Comparison of ENCODE assay signal across 8 cellular contexts in the genomic region with DNA sequence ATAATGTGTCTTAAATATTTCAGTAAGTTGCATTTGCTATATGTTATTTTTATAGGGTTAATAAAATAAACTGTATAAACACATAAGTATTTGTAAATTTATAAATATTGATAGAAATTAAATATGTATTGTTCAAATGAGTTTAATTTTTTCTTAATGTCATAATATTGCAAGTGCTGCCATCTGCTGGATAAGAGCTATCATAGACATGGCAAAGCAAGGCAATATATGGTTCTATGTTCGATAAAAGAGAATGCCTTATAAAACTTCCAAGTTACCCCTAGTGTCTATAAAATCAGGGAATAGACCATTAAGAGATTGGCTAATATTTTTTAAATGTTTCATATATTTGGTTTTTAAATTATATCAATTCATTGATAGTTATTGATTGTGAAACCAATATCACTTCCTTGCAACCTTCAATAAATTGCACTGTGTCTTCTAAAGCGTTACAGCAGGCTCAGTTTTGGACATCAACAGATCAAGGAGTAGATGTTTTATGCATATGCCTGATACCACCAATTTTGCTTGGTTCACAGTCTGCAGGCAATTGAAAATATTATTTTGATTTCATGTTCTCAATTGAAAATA. TPM values are rescaled to one million over a fixed set of nuclear protein-coding genes. Genes with fewer than 3 reads are reported as not detected.
DNase-seq lines count a peak whose midpoint lies in the region; ATAC-seq and TF ChIP-seq lines count a peak whose summit lies in the region.

No MANE protein-coding gene starts in this region.

- H3K36me3 ChIP-seq in kidney epithelial cell (ENCODE audit: control insufficient read depth, insufficient read depth, low read length): no peaks in the 10 kb centered on the region

- no peaks in the 10 kb centered on the region for H3K36me3 Mint-ChIP-seq in stimulated activated naive B cell treated with anti-CD40 and anti-IgM and Interleukin-4, amounts not matched to agents 10 μg/mL and 1 μg/mL and 100 μg/mL, for 72 hours

- H3K27ac ChIP-seq in VCaP: no peak overlapping the region

- TF ChIP-seq CTCF in VCaP (conservative IDR thresholded peaks at IDR 0.05) (peak; percentile 81), kidney epithelial cell (IDR thresholded peaks at IDR 0.05; ENCODE audit: insufficient read depth, low read length, poor library complexity, severe bottlenecking) (peak; percentile 62)

- no peak overlapping the region for H3K4me3 Mint-ChIP-seq in stimulated activated naive B cell treated with anti-CD40 and anti-IgM and Interleukin-4, amounts not matched to agents 10 μg/mL and 1 μg/mL and 100 μg/mL, for 72 hours

- no peaks in the 10 kb centered on the region for H3K9me3 Mint-ChIP-seq in stimulated activated naive B cell treated with anti-CD40 and anti-IgM and Interleukin-4, amounts not matched to agents 10 μg/mL and 1 μg/mL and 100 μg/mL, for 72 hours

- DNase-seq in NCI-H345 (lab: John Stamatoyannopoulos, UW) (peak; percentile 13), NCI-H345 treated with DMSO at 0.1 percent for 48 hours (lab: John Stamatoyannopoulos, UW; ENCODE audit: unreplicated experiment) (no peak), kidney epithelial cell (ENCODE audit: low read depth) (no peak), nucleus accumbens (lab: John Stamatoyannopoulos, UW) (no peak)
- DNase-seq in stimulated activated naive B cell treated with anti-CD40 and anti-IgM and Interleukin-4, amounts not matched to agents 10 μg/mL and 1 μg/mL and 100 μg/mL, for 72 hours: no peak

- ATAC-seq in HG03175 (IDR thresholded peaks at IDR 0.05; ENCODE audit: unreplicated experiment) (peak; percentile 65), HG02759 (IDR thresholded peaks at IDR 0.05; ENCODE audit: unreplicated experiment) (no peak)
- ATAC-seq in stimulated activated naive B cell treated with anti-CD40 and anti-IgM and Interleukin-4, amounts not matched to agents 10 μg/mL and 1 μg/mL and 100 μg/mL, for 72 hours (replicated peaks): no peak

- no peaks in the 10 kb centered on the region for H3K27me3 ChIP-seq in kidney epithelial cell (ENCODE audit: control insufficient read depth, insufficient read depth, low read length)

- H3K27me3 Mint-ChIP-seq in stimulated activated naive B cell treated with anti-CD40 and anti-IgM and Interleukin-4, amounts not matched to agents 10 μg/mL and 1 μg/mL and 100 μg/mL, for 72 hours: no peaks in the 10 kb centered on the region

- H3K27ac Mint-ChIP-seq in stimulated activated naive B cell treated with anti-CD40 and anti-IgM and Interleukin-4, amounts not matched to agents 10 μg/mL and 1 μg/mL and 100 μg/mL, for 72 hours: no peak overlapping the region

- no peak overlapping the region for H3K4me3 ChIP-seq in kidney epithelial cell (ENCODE audit: low read depth, low read length)

- H3K4me1 Mint-ChIP-seq in stimulated activated naive B cell treated with anti-CD40 and anti-IgM and Interleukin-4, amounts not matched to agents 10 μg/mL and 1 μg/mL and 100 μg/mL, for 72 hours: no peaks in the 10 kb centered on the region

RNA-seq across cellular contexts. Expression of a gene that starts 29.0 kb away (rescaled TPM):
- total RNA-seq in kidney epithelial cell: not detected in 2 replicates
